In the genomic region with DNA sequence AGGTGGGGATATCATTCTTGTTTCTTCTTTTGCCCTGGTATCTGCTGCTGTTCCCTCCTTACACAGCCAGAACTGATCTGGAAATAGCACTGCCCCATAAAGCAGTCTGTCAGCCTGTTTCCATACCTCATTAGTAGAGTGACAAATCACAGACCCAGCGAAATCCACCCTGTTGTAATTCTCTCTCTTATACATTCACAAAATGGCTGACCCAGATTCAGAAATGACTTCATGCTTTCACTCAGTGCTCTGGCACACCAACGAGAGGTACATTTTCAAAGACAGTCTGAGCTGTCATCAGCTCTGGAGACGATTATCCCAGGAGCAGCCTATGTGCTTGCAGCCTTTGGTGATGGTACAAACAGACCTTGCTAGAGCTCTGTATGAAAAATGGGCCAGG, we compare ENCODE assay signal across 34 cellular contexts.
"Had no signal": no experiment of that assay in that cellular context is flagged by ENCODE, and none has a peak within 500 bp of the region (broad histone marks: within the 10 kb centered on the region; RNA-seq: fewer than 3 reads in every experiment).

No MANE protein-coding gene starts in this region.

- DNase-seq: activated CD4-positive, alpha-beta memory T cell treated with anti-CD3 and anti-CD28 coated beads for 36 hours; activated CD4-positive, alpha-beta T cell treated with anti-CD3 and anti-CD28 coated beads for 36 hours; activated CD4-positive, alpha-beta T cell treated with anti-CD3 and anti-CD28 coated beads, Interleukin-2, amount 10 ng/mL, durations not matched to agents 24 days and 14 days; activated CD4-positive, CD25-positive, alpha-beta regulatory T cell; activated CD4-positive, CD25-positive, alpha-beta regulatory T cell treated with anti-CD3 and anti-CD28 coated beads, Interleukin-2, amount 50 U/mL, for 72 hours; activated CD8-positive, alpha-beta memory T cell treated with anti-CD3 and anti-CD28 coated beads, Interleukin-2, amount 10 ng/mL, durations not matched to agents 7 days and 5 days; activated CD8-positive, alpha-beta memory T cell treated with anti-CD3 and anti-CD28 coated beads, Interleukin-2, amount 50 U/mL, for 4 hours; activated CD8-positive, alpha-beta T cell treated with anti-CD3 and anti-CD28 coated beads, Interleukin-2, amount 10 ng/mL, durations not matched to agents 7 days and 5 days; activated effector memory CD4-positive, alpha-beta T cell treated with anti-CD3 and anti-CD28 coated beads, Interleukin-2, amount 50 U/mL, for 16 hours; activated naive CD4-positive, alpha-beta T cell treated with anti-CD3 and anti-CD28 coated beads, Interleukin-2, amount 50 U/mL, for 16 hours; activated naive CD4-positive, alpha-beta T cell treated with Interleukin-2 at 50 U/mL for 16 hours; activated naive CD8-positive, alpha-beta T cell treated with anti-CD3 and anti-CD28 coated beads for 36 hours; activated naive CD8-positive, alpha-beta T cell treated with anti-CD3 and anti-CD28 coated beads, Interleukin-2, amount 50 U/mL, for 24 hours; activated T-cell treated with anti-CD3 and anti-CD28 coated beads, Interleukin-2, amount 50 U/mL, for 1 hour; activated T-cell treated with anti-CD3 and anti-CD28 coated beads, Interleukin-2, amount 50 U/mL, for 48 hours; adrenal gland; amygdala; aorta; body of pancreas; cortex of kidney; dermis blood vessel endothelial cell; effector CD4-positive, alpha-beta T cell; effector memory CD8-positive, alpha-beta T cell; erythroblast; foreskin keratinocyte; gastrocnemius medialis; glutamatergic neuron; heart left ventricle; T-helper 1 cell; T-helper 17 cell; T1000 had no signal

- H3K4me3 Mint-ChIP-seq: activated CD4-positive, alpha-beta memory T cell treated with anti-CD3 and anti-CD28 coated beads for 36 hours; activated CD4-positive, alpha-beta T cell treated with anti-CD3 and anti-CD28 coated beads for 36 hours; activated CD4-positive, alpha-beta T cell treated with anti-CD3 and anti-CD28 coated beads, Interleukin-2, amount 10 ng/mL, durations not matched to agents 24 days and 14 days; activated CD8-positive, alpha-beta memory T cell treated with anti-CD3 and anti-CD28 coated beads, Interleukin-2, amount 10 ng/mL, durations not matched to agents 7 days and 5 days; activated CD8-positive, alpha-beta T cell treated with anti-CD3 and anti-CD28 coated beads, Interleukin-2, amount 10 ng/mL, durations not matched to agents 7 days and 5 days; activated naive CD8-positive, alpha-beta T cell treated with anti-CD3 and anti-CD28 coated beads for 36 hours; activated naive CD8-positive, alpha-beta T cell treated with anti-CD3 and anti-CD28 coated beads, Interleukin-2, amount 50 U/mL, for 24 hours; activated T-helper 1 cell treated with anti-CD3 and anti-CD28 coated beads, Interleukin-12 subunit alpha, Interleukin-12 subunit beta, Interleukin-2, Interleukin-4 antibody, amounts not matched to agents 30 ng/mL and 10 ng/mL and 1 ng/mL, durations not matched to agents 14 hours and 24 hours and 36 hours; effector memory CD8-positive, alpha-beta T cell; T-helper 17 cell; T-helper 2 cell treated with Interferon-gamma antibody and Interleukin-4, amounts not matched to agents 5 μg/mL and 100 μg/mL, for 36 hours had no signal

- H3K4me1 Mint-ChIP-seq: activated CD4-positive, alpha-beta T cell treated with anti-CD3 and anti-CD28 coated beads, Interleukin-2, amount 10 ng/mL, durations not matched to agents 24 days and 14 days; activated CD8-positive, alpha-beta memory T cell treated with anti-CD3 and anti-CD28 coated beads, Interleukin-2, amount 10 ng/mL, durations not matched to agents 7 days and 5 days; activated naive CD8-positive, alpha-beta T cell treated with anti-CD3 and anti-CD28 coated beads for 36 hours; activated naive CD8-positive, alpha-beta T cell treated with anti-CD3 and anti-CD28 coated beads, Interleukin-2, amount 50 U/mL, for 24 hours; T-helper 17 cell had no signal

- ATAC-seq: activated CD4-positive, alpha-beta T cell treated with anti-CD3 and anti-CD28 coated beads for 36 hours; activated CD8-positive, alpha-beta memory T cell treated with anti-CD3 and anti-CD28 coated beads, Interleukin-2, amount 10 ng/mL, durations not matched to agents 7 days and 5 days; activated CD8-positive, alpha-beta T cell treated with anti-CD3 and anti-CD28 coated beads, Interleukin-2, amount 10 ng/mL, durations not matched to agents 7 days and 5 days; activated naive CD8-positive, alpha-beta T cell treated with anti-CD3 and anti-CD28 coated beads, Interleukin-2, amount 50 U/mL, for 24 hours; body of pancreas; effector memory CD8-positive, alpha-beta T cell; foreskin keratinocyte; gastrocnemius medialis; heart left ventricle; T-helper 17 cell had no signal

- H3K36me3 Mint-ChIP-seq: activated CD8-positive, alpha-beta memory T cell treated with anti-CD3 and anti-CD28 coated beads, Interleukin-2, amount 10 ng/mL, durations not matched to agents 7 days and 5 days had no signal

- H3K27me3 Mint-ChIP-seq: activated CD4-positive, alpha-beta memory T cell treated with anti-CD3 and anti-CD28 coated beads for 36 hours; activated CD4-positive, alpha-beta T cell treated with anti-CD3 and anti-CD28 coated beads for 36 hours; activated CD4-positive, alpha-beta T cell treated with anti-CD3 and anti-CD28 coated beads, Interleukin-2, amount 10 ng/mL, durations not matched to agents 24 days and 14 days; activated CD8-positive, alpha-beta memory T cell treated with anti-CD3 and anti-CD28 coated beads, Interleukin-2, amount 10 ng/mL, durations not matched to agents 7 days and 5 days; activated naive CD8-positive, alpha-beta T cell treated with anti-CD3 and anti-CD28 coated beads for 36 hours; activated naive CD8-positive, alpha-beta T cell treated with anti-CD3 and anti-CD28 coated beads, Interleukin-2, amount 50 U/mL, for 24 hours; effector memory CD8-positive, alpha-beta T cell had no signal

- H3K27ac Mint-ChIP-seq: activated CD4-positive, alpha-beta memory T cell treated with anti-CD3 and anti-CD28 coated beads for 36 hours; activated CD4-positive, alpha-beta T cell treated with anti-CD3 and anti-CD28 coated beads for 36 hours; activated CD4-positive, alpha-beta T cell treated with anti-CD3 and anti-CD28 coated beads, Interleukin-2, amount 10 ng/mL, durations not matched to agents 24 days and 14 days; activated CD8-positive, alpha-beta memory T cell treated with anti-CD3 and anti-CD28 coated beads, Interleukin-2, amount 10 ng/mL, durations not matched to agents 7 days and 5 days; activated CD8-positive, alpha-beta T cell treated with anti-CD3 and anti-CD28 coated beads, Interleukin-2, amount 10 ng/mL, durations not matched to agents 7 days and 5 days; activated naive CD8-positive, alpha-beta T cell treated with anti-CD3 and anti-CD28 coated beads for 36 hours; activated naive CD8-positive, alpha-beta T cell treated with anti-CD3 and anti-CD28 coated beads, Interleukin-2, amount 50 U/mL, for 24 hours; activated T-helper 1 cell treated with anti-CD3 and anti-CD28 coated beads, Interleukin-12 subunit alpha, Interleukin-12 subunit beta, Interleukin-2, Interleukin-4 antibody, amounts not matched to agents 30 ng/mL and 10 ng/mL and 1 ng/mL, durations not matched to agents 14 hours and 24 hours and 36 hours; activated T-helper 2 cell treated with anti-CD3 and anti-CD28 coated beads, Interferon-gamma antibody, Interleukin-2, Interleukin-4, amounts not matched to agents 10 μg/mL and 5 μg/mL and 100 μg/mL, durations not matched to agents 14 hours and 24 hours and 36 hours; effector memory CD8-positive, alpha-beta T cell; T-helper 17 cell; T-helper 2 cell treated with Interferon-gamma antibody and Interleukin-4, amounts not matched to agents 5 μg/mL and 100 μg/mL, for 36 hours had no signal
